In the genomic region with DNA sequence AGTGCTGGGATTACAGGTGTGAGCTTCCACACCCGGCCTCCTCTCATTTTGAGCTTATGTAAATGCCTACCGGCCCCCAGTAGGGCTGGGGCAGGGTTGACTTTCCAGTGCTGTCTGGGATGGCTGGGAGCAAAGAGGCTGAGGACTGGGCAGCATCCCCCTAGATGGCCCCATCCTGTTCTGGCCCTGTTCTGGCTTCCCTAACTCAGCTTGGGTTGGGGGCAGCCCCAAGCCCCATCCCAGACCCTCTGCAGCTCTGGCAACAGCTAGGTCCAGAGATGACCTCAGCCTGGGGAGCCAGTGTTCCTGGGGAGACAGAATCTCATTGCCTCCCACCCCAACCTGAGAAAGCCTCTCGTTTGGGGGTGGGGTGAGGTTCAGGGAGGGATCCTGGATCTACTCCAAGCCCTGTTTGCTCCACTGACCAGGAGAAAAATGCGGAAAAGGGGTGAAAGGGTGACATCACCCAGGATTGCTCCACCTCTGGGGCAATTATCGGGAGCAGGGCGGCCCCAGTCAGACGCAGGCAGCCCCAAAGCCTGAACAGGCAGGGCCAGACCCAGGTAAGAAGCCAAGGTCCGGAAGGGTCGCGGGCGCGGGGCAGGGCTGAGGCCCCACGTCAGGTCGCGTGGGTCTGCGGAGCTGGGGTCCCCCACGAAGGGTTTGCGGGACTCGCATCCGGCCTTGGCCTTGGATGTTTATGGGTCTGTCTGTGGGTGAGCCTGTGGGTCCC, we compare ENCODE assay signal across 1 cellular context.
TF ChIP-seq lines count a peak whose summit lies in the region.

A gene with protein sequence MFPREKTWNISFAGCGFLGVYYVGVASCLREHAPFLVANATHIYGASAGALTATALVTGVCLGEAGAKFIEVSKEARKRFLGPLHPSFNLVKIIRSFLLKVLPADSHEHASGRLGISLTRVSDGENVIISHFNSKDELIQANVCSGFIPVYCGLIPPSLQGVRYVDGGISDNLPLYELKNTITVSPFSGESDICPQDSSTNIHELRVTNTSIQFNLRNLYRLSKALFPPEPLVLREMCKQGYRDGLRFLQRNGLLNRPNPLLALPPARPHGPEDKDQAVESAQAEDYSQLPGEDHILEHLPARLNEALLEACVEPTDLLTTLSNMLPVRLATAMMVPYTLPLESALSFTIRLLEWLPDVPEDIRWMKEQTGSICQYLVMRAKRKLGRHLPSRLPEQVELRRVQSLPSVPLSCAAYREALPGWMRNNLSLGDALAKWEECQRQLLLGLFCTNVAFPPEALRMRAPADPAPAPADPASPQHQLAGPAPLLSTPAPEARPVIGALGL (plus strand): TSS at position 519 of the 733 bp plus-strand sequence. CDS start 805 bp downstream, outside the sequence.

TF ChIP-seq in HCT116, 20 proteins besides CTCF, POLR2A, EP300 and RAD21 (continued from another document):
- TF ChIP-seq, protein P1, sequence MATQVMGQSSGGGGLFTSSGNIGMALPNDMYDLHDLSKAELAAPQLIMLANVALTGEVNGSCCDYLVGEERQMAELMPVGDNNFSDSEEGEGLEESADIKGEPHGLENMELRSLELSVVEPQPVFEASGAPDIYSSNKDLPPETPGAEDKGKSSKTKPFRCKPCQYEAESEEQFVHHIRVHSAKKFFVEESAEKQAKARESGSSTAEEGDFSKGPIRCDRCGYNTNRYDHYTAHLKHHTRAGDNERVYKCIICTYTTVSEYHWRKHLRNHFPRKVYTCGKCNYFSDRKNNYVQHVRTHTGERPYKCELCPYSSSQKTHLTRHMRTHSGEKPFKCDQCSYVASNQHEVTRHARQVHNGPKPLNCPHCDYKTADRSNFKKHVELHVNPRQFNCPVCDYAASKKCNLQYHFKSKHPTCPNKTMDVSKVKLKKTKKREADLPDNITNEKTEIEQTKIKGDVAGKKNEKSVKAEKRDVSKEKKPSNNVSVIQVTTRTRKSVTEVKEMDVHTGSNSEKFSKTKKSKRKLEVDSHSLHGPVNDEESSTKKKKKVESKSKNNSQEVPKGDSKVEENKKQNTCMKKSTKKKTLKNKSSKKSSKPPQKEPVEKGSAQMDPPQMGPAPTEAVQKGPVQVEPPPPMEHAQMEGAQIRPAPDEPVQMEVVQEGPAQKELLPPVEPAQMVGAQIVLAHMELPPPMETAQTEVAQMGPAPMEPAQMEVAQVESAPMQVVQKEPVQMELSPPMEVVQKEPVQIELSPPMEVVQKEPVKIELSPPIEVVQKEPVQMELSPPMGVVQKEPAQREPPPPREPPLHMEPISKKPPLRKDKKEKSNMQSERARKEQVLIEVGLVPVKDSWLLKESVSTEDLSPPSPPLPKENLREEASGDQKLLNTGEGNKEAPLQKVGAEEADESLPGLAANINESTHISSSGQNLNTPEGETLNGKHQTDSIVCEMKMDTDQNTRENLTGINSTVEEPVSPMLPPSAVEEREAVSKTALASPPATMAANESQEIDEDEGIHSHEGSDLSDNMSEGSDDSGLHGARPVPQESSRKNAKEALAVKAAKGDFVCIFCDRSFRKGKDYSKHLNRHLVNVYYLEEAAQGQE (IDR thresholded peaks at IDR 0.05; ENCODE audit: low read depth), result no peak
- TF ChIP-seq FOSL1 (IDR thresholded peaks at IDR 0.05; ENCODE audit: low read depth) (no peak), POLR2AphosphoS5 (IDR thresholded peaks at IDR 0.05; ENCODE audit: low read depth, low read length) (no peak), EZH2phosphoT487 (IDR thresholded peaks at IDR 0.05; ENCODE audit: borderline replicate concordance) (no peak), SIN3A (IDR thresholded peaks at IDR 0.05; ENCODE audit: low read depth) (no peak), EZH2 (IDR thresholded peaks at IDR 0.05) (no peak), ZFX (IDR thresholded peaks at IDR 0.05) (no peak)
TF ChIP-seq in HCT116: peak in this region for 0.
